In the genomic region with DNA sequence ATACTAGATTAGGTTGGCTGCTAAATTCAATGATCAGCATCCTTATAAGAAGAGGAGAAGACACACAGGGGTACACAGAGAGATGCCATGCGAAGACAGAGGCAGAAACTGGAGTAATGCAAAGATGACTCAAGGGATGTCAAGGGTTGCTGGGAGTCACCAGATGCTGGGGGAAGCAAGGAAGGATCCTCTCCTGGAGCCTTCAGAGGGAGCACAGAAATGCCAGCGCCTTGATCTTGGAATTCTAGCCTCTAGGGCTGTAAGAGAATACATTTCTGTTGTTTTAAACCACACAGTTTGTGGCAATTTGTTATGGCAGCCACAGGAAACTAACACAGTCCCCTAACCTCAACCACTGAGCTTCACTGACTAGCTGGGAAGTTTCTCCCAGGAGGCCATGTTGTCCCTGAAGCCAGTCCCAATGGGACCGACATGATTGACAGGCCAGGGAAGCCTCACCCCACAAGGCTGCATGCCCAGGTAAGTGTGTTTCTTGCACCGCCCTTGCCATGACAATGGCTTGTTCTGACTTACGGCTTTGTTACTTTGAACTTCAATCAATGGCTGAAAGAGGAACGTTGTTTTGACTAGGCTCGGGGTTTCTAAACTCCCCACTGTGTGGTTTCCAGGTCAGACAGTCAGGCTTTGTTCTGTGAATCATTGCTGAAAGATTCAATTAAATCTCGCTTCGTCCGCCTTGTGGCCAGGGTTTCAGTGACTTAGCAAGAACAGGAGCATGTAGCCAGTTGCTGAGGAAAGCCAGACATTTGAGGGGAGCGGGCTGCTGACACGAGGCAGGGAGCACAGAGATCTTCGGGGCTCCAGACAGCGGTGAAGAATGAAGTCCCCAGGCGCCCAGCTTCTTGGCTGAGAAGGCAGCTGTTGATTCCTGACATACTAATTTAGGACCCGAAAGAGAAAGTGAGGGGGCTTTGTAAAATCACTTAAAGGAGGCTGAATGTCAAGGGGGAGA, we compare ENCODE assay signal across 9 cellular contexts.
DNase-seq lines count a peak whose midpoint lies in the region; ATAC-seq and TF ChIP-seq lines count a peak whose summit lies in the region.
"Had no signal": no experiment of that assay in that cellular context is flagged by ENCODE, and none has a peak within 500 bp of the region (broad histone marks: within the 10 kb centered on the region; RNA-seq: fewer than 3 reads in every experiment).

No MANE protein-coding gene starts in this region.

- intact Hi-C loops in head of caudate nucleus (cut with DNase I) (no loop called here), lower leg skin (cut with DNase I; ENCODE audit: low total_unique reads) (no loop called here)

- H3K4me1 Mint-ChIP-seq in nephron progenitor cell, result peaks cover 35% of the 10 kb centered on the region

- TF ChIP-seq CTCF in GM13976 (IDR thresholded peaks at IDR 0.05; ENCODE audit: borderline replicate concordance, control extremely low read depth, extremely low read depth, insufficient read depth, missing control alignments) (no peak), nephron progenitor cell (IDR thresholded peaks at IDR 0.05) (no peak), lower leg skin (IDR thresholded peaks at IDR 0.05) (no peak)

- H3K27ac Mint-ChIP-seq in nephron progenitor cell, result peak overlapping the region; percentile 13

- ATAC-seq in HG02610 (IDR thresholded peaks at IDR 0.05; ENCODE audit: unreplicated experiment), result peak; percentile 61

- no peak overlapping the region for H3K4me3 Mint-ChIP-seq in nephron progenitor cell

- H3K9me3 Mint-ChIP-seq in nephron progenitor cell, result no peaks in the 10 kb centered on the region

- TF ChIP-seq POLR2A in lower leg skin (IDR thresholded peaks at IDR 0.05), result no peak

- no peaks in the 10 kb centered on the region for H3K36me3 Mint-ChIP-seq in nephron progenitor cell (ENCODE audit: low read depth)

- in situ Hi-C loops in GM13976 (cut with MboI; ENCODE audit: low sequenced_read_pairs, unreplicated experiment), result no loop called here

- no peak overlapping the region for H3K4me3 ChIP-seq in lower leg skin (ENCODE audit: low read depth, poor library complexity, severe bottlenecking)
- H3K4me3 ChIP-seq: thoracic aorta had no signal

- 68 to 69% methylated on average over 16 of the region's 16 CpGs for WGBS in lower leg skin, 2 donors

- DNase-seq in GM13976 (ENCODE audit: low spot score), result peak; percentile 60
- DNase-seq in RPMI7951 (ENCODE audit: low read depth), result peak; percentile 92
- peak; percentile 50 for DNase-seq in activated naive CD8-positive, alpha-beta T cell treated with anti-CD3 and anti-CD28 coated beads, Interleukin-2, amount 50 U/mL, for 16 hours (ENCODE audit: low read depth, low spot score)
- no peak for DNase-seq in nephron progenitor cell
- no peak for DNase-seq in OCI-M1 (lab: John Stamatoyannopoulos, UW)
- DNase-seq in head of caudate nucleus, result no peak
- no peak for DNase-seq in lower leg skin (ENCODE audit: low spot score in 2 of 2)

- H3K27me3 Mint-ChIP-seq in nephron progenitor cell (ENCODE audit: low read depth, poor library complexity), result peaks cover 21% of the 10 kb centered on the region

Comparison
In these comparisons a context has a peak if more than half of its experiments do, and no peak if none do; other contexts are left out.
1. DNase-seq: peak in GM13976 (single experiment), RPMI7951 (single experiment) and activated naive CD8-positive, alpha-beta T cell treated with anti-CD3 and anti-CD28 coated beads, Interleukin-2, amount 50 U/mL, for 16 hours (single experiment); none in nephron progenitor cell (single experiment), OCI-M1 (single experiment), head of caudate nucleus (0 of 42) and lower leg skin (0 of 2).